ENCODE assay signal across 8 cellular contexts in genomic region chr10:122113161-122113944, GRCh38.
A peak's percentile ranks its signal among the peaks of the same experiment; 100 is the strongest.
DNase-seq lines count a peak whose midpoint lies in the region; ATAC-seq and TF ChIP-seq lines count a peak whose summit lies in the region.

No MANE protein-coding gene starts in this region.

- H3K36me3 ChIP-seq in colonic mucosa = no peaks in the 10 kb centered on the region

- peak; percentile 24 for DNase-seq in AG04450 (ENCODE audit: low read depth, low spot score)
- DNase-seq in NCI-H82 treated with DMSO at 0.1 percent for 48 hours (lab: John Stamatoyannopoulos, UW; ENCODE audit: unreplicated experiment) = peak; percentile 26
- DNase-seq in colonic mucosa = peak; percentile 77
- DNase-seq in left colon = peak; percentile 74 to 81
- no peak for DNase-seq in stimulated activated CD4-positive, alpha-beta T cell treated with anti-CD3 and anti-CD28 coated beads, Interleukin-12 subunit alpha, Interleukin-12 subunit beta, amount 100 ng/mL, for 4 hours
- DNase-seq in stimulated activated naive CD4-positive, alpha-beta T cell treated with Interleukin-2 at 50 U/mL for 16 hours (lab: John Stamatoyannopoulos, UW) = no peak

- intact Hi-C loops in colonic mucosa (cut with DNase I) (loop anchor here (2.0 kb wide), 1 partner anchor 59 kb away; no protein-coding TSS in a partner anchor), left colon (cut with DNase I, micrococcal nuclease) (loop anchor here in 1 of 2 donors (5.0 kb wide), 2 partner anchors 61 to 121 kb away; no protein-coding TSS in a partner anchor)

- H3K27ac ChIP-seq in AG04450 (ENCODE audit: low read depth, low read length) (peak overlapping the region; percentile 95), colonic mucosa (peak overlapping the region; percentile 99), temporal lobe (ENCODE audit: low read depth, low read length) (peak overlapping the region; percentile 44)

- POLR2A ChIA-PET in AG04450 (lab: Yijun Ruan, JAX) = interaction anchor here (0.6 to 1.7 kb wide), 8 partner anchors 9 to 261 kb away, joined by 3 to 10 read pairs (median 4); partner anchors contain the start of genes ATE1 and PLEKHA1

- TF ChIP-seq CTCF in AG04450 (IDR thresholded peaks at IDR 0.05; ENCODE audit: low read depth, low read length) = peak; percentile 64
- TF ChIP-seq CTCF in colonic mucosa (IDR thresholded peaks at IDR 0.05) = peak; percentile 42

- ATAC-seq in GM18909 (IDR thresholded peaks at IDR 0.05; ENCODE audit: poor library complexity, unreplicated experiment) = peak; percentile 40
- ATAC-seq in left colon = peak; percentile 65

- peak overlapping the region; percentile 78 for H3K4me3 ChIP-seq in AG04450 (ENCODE audit: low read depth, low read length)
- H3K4me3 ChIP-seq in colonic mucosa = peak overlapping the region; percentile 84

- peak overlapping the region; percentile 57 to 91 for H3K9ac ChIP-seq in colonic mucosa (ENCODE audit: low read depth in 2 of 2, low read length in 2 of 2)

- CTCF ChIA-PET in AG04450 (lab: Charles Lee) = interaction anchor here (0.6 to 1.6 kb wide), 14 partner anchors 9 to 142 kb away, joined by 3 to 12 read pairs (median 4); partner anchors contain the start of gene NSMCE4A

- no peaks in the 10 kb centered on the region for H3K4me1 ChIP-seq in colonic mucosa

- H3K27me3 ChIP-seq in AG04450 (ENCODE audit: control insufficient read depth, insufficient read depth, low read length) = no peaks in the 10 kb centered on the region
- H3K27me3 ChIP-seq in colonic mucosa = no peaks in the 10 kb centered on the region

- H3K9me3 ChIP-seq in AG04450 (ENCODE audit: control insufficient read depth, insufficient read depth, low read length) = peaks cover 5% of the 10 kb centered on the region; the same call in 1 of the 2 replicates
- no peaks in the 10 kb centered on the region for H3K9me3 ChIP-seq in colonic mucosa

Comparison
In these comparisons a context has a peak if more than half of its experiments do, and no peak if none do; other contexts are left out.
1. DNase-seq: peak in AG04450 (single experiment), NCI-H82 treated with DMSO at 0.1 percent for 48 hours (single experiment), colonic mucosa (single experiment) and left colon (2 of 2); none in stimulated activated CD4-positive, alpha-beta T cell treated with anti-CD3 and anti-CD28 coated beads, Interleukin-12 subunit alpha, Interleukin-12 subunit beta, amount 100 ng/mL, for 4 hours (single experiment) and stimulated activated naive CD4-positive, alpha-beta T cell treated with Interleukin-2 at 50 U/mL for 16 hours (single experiment).
2. H3K27ac ChIP-seq: peak in every context shown above with its lines; median percentile 99 in colonic mucosa; 95 in AG04450; 44 in temporal lobe.